20 cellular contexts compared by ENCODE assay signal in genomic region chr2:213818436-213818835, GRCh38.
DNase-seq lines count a peak whose midpoint lies in the region; ATAC-seq and TF ChIP-seq lines count a peak whose summit lies in the region.
"Had no signal": no experiment of that assay in that cellular context is flagged by ENCODE, and none has a peak within 500 bp of the region (broad histone marks: within the 10 kb centered on the region; RNA-seq: fewer than 3 reads in every experiment).

No MANE protein-coding gene starts in this region.

- DNase-seq in H4 (ENCODE audit: low spot score) (peak; percentile 55), astrocyte of the spinal cord (ENCODE audit: low read depth, low spot score) (peak; percentile 65), iris pigment epithelial cell (ENCODE audit: low read depth) (peak; percentile 20), sciatic nerve (ENCODE audit: low spot score) (no peak)
- DNase-seq: activated gamma-delta T cell treated with Interleukin-2 at 50 U/mL for 16 hours; activated naive CD8-positive, alpha-beta T cell treated with anti-CD3 and anti-CD28 coated beads, Interleukin-2, amount 50 U/mL, for 24 hours; activated T-cell treated with anti-CD3 and anti-CD28 coated beads, Interleukin-2, amount 50 U/mL, for 1 hour; CD8-positive, alpha-beta memory T cell; H7; naive thymus-derived CD8-positive, alpha-beta T cell; NCI-H187 treated with DMSO at 0.1 percent for 48 hours; NCI-H526 had no signal

- in situ Hi-C loops in astrocyte of the spinal cord (cut with HindIII; ENCODE audit: low sequenced_read_pairs): no loop called here

- intact Hi-C loops in sciatic nerve (cut with DNase I): no loop called here

- no peak for TF ChIP-seq CTCF in astrocyte of the spinal cord (IDR thresholded peaks at IDR 0.05; ENCODE audit: low read depth, low read length)

- no peak overlapping the region for H3K4me3 ChIP-seq in astrocyte of the spinal cord (ENCODE audit: low read depth, low read length)
- H3K4me3 ChIP-seq: prostate gland, SJSA1, skin epidermis, tibial nerve had no signal

- ATAC-seq in GM18907 (IDR thresholded peaks at IDR 0.05; ENCODE audit: unreplicated experiment): no peak
- ATAC-seq in sciatic nerve: no peak
- ATAC-seq in GM19395 (IDR thresholded peaks at IDR 0.05; ENCODE audit: unreplicated experiment): no peak
- ATAC-seq in GM18870 (IDR thresholded peaks at IDR 0.05; ENCODE audit: unreplicated experiment): no peak
- ATAC-seq: activated naive CD8-positive, alpha-beta T cell treated with anti-CD3 and anti-CD28 coated beads, Interleukin-2, amount 50 U/mL, for 24 hours; naive thymus-derived CD8-positive, alpha-beta T cell; Panc1 had no signal
